ENCODE assay signal across 15 cellular contexts in genomic region chrX:115023139-115023538, GRCh38. TPM values are rescaled to one million over a fixed set of nuclear protein-coding genes. Genes with fewer than 3 reads are reported as not detected.
DNase-seq lines count a peak whose midpoint lies in the region; ATAC-seq, FAIRE-seq and TF ChIP-seq lines count a peak whose summit lies in the region.
"Had no signal": no experiment of that assay in that cellular context is flagged by ENCODE, and none has a peak within 500 bp of the region (broad histone marks: within the 10 kb centered on the region; RNA-seq: fewer than 3 reads in every experiment).

No MANE protein-coding gene starts in this region.

- peaks cover 21% of the 10 kb centered on the region for H3K4me1 ChIP-seq in ACC112 (ENCODE audit: control insufficient read depth, insufficient read depth, low read length, unreplicated experiment)
- H3K4me1 ChIP-seq in neural progenitor cell: no peaks in the 10 kb centered on the region

- CTCF ChIA-PET in activated naive CD4-positive, alpha-beta T cell treated with anti-CD3 and anti-CD28 coated beads for 36 hours (lab: Charles Lee): no interaction called here

- no peaks in the 10 kb centered on the region for H3K9me3 Mint-ChIP-seq in activated naive CD4-positive, alpha-beta T cell treated with anti-CD3 and anti-CD28 coated beads for 36 hours
- H3K9me3 Mint-ChIP-seq in activated T-cell treated with anti-CD3 and anti-CD28 coated beads, Interleukin-2, amount 50 U/mL, for 4 hours: no peaks in the 10 kb centered on the region
- H3K9me3 Mint-ChIP-seq in neural progenitor cell: no peaks in the 10 kb centered on the region
- H3K9me3 Mint-ChIP-seq: dendritic cell treated with granulocyte-macrophage colony-stimulating factor and Interleukin-4, amounts not matched to agents 40 ng/mL and 50 ng/mL, for 4 days had no signal

- H3K27me3 Mint-ChIP-seq in activated naive CD4-positive, alpha-beta T cell treated with anti-CD3 and anti-CD28 coated beads for 36 hours (ENCODE audit: low read depth): no peaks in the 10 kb centered on the region
- peaks cover 2% of the 10 kb centered on the region for H3K27me3 Mint-ChIP-seq in activated T-cell treated with anti-CD3 and anti-CD28 coated beads, Interleukin-2, amount 50 U/mL, for 4 hours (ENCODE audit: low read depth)
- no peaks in the 10 kb centered on the region for H3K27me3 Mint-ChIP-seq in neural progenitor cell (ENCODE audit: insufficient read depth, low read depth)
- H3K27me3 Mint-ChIP-seq: dendritic cell treated with granulocyte-macrophage colony-stimulating factor and Interleukin-4, amounts not matched to agents 40 ng/mL and 50 ng/mL, for 4 days had no signal

- no peaks in the 10 kb centered on the region for H3F3A ChIP-seq in neural progenitor cell (ENCODE audit: low read depth)

- no peaks in the 10 kb centered on the region for H4K20me1 ChIP-seq in neural progenitor cell (ENCODE audit: low read depth)

- intact Hi-C loops in activated naive CD4-positive, alpha-beta T cell treated with anti-CD3 and anti-CD28 coated beads for 36 hours (cut with micrococcal nuclease): no loop called here

- no peaks in the 10 kb centered on the region for H3K9me3 ChIP-seq in neural progenitor cell (ENCODE audit: low read depth)

- H3K36me3 ChIP-seq in ACC112 (ENCODE audit: insufficient read depth, low read length): no peaks in the 10 kb centered on the region
- H3K36me3 ChIP-seq in neural progenitor cell: no peaks in the 10 kb centered on the region

- H3K27me3 ChIP-seq in ACC112 (ENCODE audit: insufficient read depth, low read length) (no peaks in the 10 kb centered on the region), neural progenitor cell (no peaks in the 10 kb centered on the region)

- H2AFZ ChIP-seq in ACC112 (ENCODE audit: low read length, unreplicated experiment): peak overlapping the region; percentile 45
- H2AFZ ChIP-seq in neural progenitor cell (replicated peaks): no peak overlapping the region

- FAIRE-seq in H54 (lab: Jason Lieb, UNC): peak; percentile 90

- TF ChIP-seq CTCF in neural progenitor cell (IDR thresholded peaks at IDR 0.05): no peak

- DNase-seq in H54 (ENCODE audit: insufficient read length, low spot score) (peak; percentile 11), amniotic stem cell (lab: John Stamatoyannopoulos, UW) (peak; percentile 24), hepatic stellate cell (ENCODE audit: low spot score) (peak; percentile 16), neural progenitor cell (ENCODE audit: low spot score) (no peak)
- DNase-seq in activated naive CD4-positive, alpha-beta T cell treated with anti-CD3 and anti-CD28 coated beads for 36 hours: no peak
- no peak for DNase-seq in activated T-cell treated with anti-CD3 and anti-CD28 coated beads, Interleukin-2, amount 50 U/mL, for 4 hours
- DNase-seq: CD8-positive, alpha-beta memory T cell; left ventricle myocardium superior; MV-4-11; NK-92 treated with Interleukin-12 subunit alpha and Interleukin-12 subunit beta, amount 100 ng/mL, for 24 hours; posterior cingulate gyrus had no signal

- no peak for TF ChIP-seq POLR2A in H54 (IDR thresholded peaks at IDR 0.05; ENCODE audit: low read depth, low read length)

- no peak overlapping the region for H3K4me3 Mint-ChIP-seq in activated naive CD4-positive, alpha-beta T cell treated with anti-CD3 and anti-CD28 coated beads for 36 hours
- no peak overlapping the region for H3K4me3 Mint-ChIP-seq in activated T-cell treated with anti-CD3 and anti-CD28 coated beads, Interleukin-2, amount 50 U/mL, for 4 hours
- no peak overlapping the region for H3K4me3 Mint-ChIP-seq in neural progenitor cell
- H3K4me3 Mint-ChIP-seq: CD8-positive, alpha-beta memory T cell; dendritic cell treated with granulocyte-macrophage colony-stimulating factor and Interleukin-4, amounts not matched to agents 40 ng/mL and 50 ng/mL, for 4 days had no signal

- no peak overlapping the region for H3K9ac ChIP-seq in neural progenitor cell

- H3K79me2 ChIP-seq in ACC112 (ENCODE audit: control insufficient read depth, insufficient read depth, low read length, unreplicated experiment) (no peaks in the 10 kb centered on the region), neural progenitor cell (ENCODE audit: low read depth) (no peaks in the 10 kb centered on the region)

- no peak overlapping the region for H3K4me2 ChIP-seq in neural progenitor cell

- H3K4me3 ChIP-seq in ACC112 (ENCODE audit: low read depth, low read length) (no peak overlapping the region), neural progenitor cell (no peak overlapping the region)

- no peaks in the 10 kb centered on the region for H3K36me3 Mint-ChIP-seq in activated naive CD4-positive, alpha-beta T cell treated with anti-CD3 and anti-CD28 coated beads for 36 hours (ENCODE audit: low read depth)
- H3K36me3 Mint-ChIP-seq in activated T-cell treated with anti-CD3 and anti-CD28 coated beads, Interleukin-2, amount 50 U/mL, for 4 hours (ENCODE audit: insufficient read depth): no peaks in the 10 kb centered on the region
- no peaks in the 10 kb centered on the region for H3K36me3 Mint-ChIP-seq in neural progenitor cell
- H3K36me3 Mint-ChIP-seq: CD8-positive, alpha-beta memory T cell had no signal

- no peaks in the 10 kb centered on the region for H3K4me1 Mint-ChIP-seq in activated naive CD4-positive, alpha-beta T cell treated with anti-CD3 and anti-CD28 coated beads for 36 hours (ENCODE audit: low read depth)
- H3K4me1 Mint-ChIP-seq in activated T-cell treated with anti-CD3 and anti-CD28 coated beads, Interleukin-2, amount 50 U/mL, for 4 hours (ENCODE audit: low read depth): no peaks in the 10 kb centered on the region
- no peaks in the 10 kb centered on the region for H3K4me1 Mint-ChIP-seq in neural progenitor cell
- H3K4me1 Mint-ChIP-seq: CD8-positive, alpha-beta memory T cell had no signal

- ATAC-seq in GM18873 (IDR thresholded peaks at IDR 0.05; ENCODE audit: low FRiP score, unreplicated experiment): no peak
- no peak for ATAC-seq in activated T-cell treated with anti-CD3 and anti-CD28 coated beads, Interleukin-2, amount 50 U/mL, for 4 hours
- ATAC-seq: left ventricle myocardium superior had no signal

- no peak overlapping the region for H3K27ac Mint-ChIP-seq in activated naive CD4-positive, alpha-beta T cell treated with anti-CD3 and anti-CD28 coated beads for 36 hours
- no peak overlapping the region for H3K27ac Mint-ChIP-seq in neural progenitor cell
- H3K27ac Mint-ChIP-seq: CD8-positive, alpha-beta memory T cell; dendritic cell treated with granulocyte-macrophage colony-stimulating factor and Interleukin-4, amounts not matched to agents 40 ng/mL and 50 ng/mL, for 4 days had no signal

- H3K27ac ChIP-seq in ACC112 (ENCODE audit: low read depth, low read length) (peak overlapping the region; percentile 75), neural progenitor cell (no peak overlapping the region)

RNA-seq across cellular contexts. Expression of gene IL13RA2, which starts 5.7 kb away (rescaled TPM):
- total RNA-seq in activated naive CD4-positive, alpha-beta T cell treated with anti-CD3 and anti-CD28 coated beads for 36 hours: not detected
- total RNA-seq in activated T-cell treated with anti-CD3 and anti-CD28 coated beads, Interleukin-2, amount 50 U/mL, for 4 hours: not detected
- total RNA-seq in neural progenitor cell (ENCODE audit: low replicate concordance): not detected in 2 replicates
- total RNA-seq: CD8-positive, alpha-beta memory T cell; left ventricle myocardium superior; T-helper 2 cell treated with Interferon-gamma antibody and Interleukin-4, amounts not matched to agents 100 ng/mL and 5 ng/mL, for 36 hours had no signal

Comparison
In these comparisons a context has a peak if more than half of its experiments do, and no peak if none do; other contexts are left out.
1. DNase-seq: peak in H54 (single experiment), amniotic stem cell (single experiment) and hepatic stellate cell (single experiment); none in activated naive CD4-positive, alpha-beta T cell treated with anti-CD3 and anti-CD28 coated beads for 36 hours (single experiment), activated T-cell treated with anti-CD3 and anti-CD28 coated beads, Interleukin-2, amount 50 U/mL, for 4 hours (single experiment) and neural progenitor cell (single experiment).